29 cellular contexts compared by ENCODE assay signal in the genomic region with DNA sequence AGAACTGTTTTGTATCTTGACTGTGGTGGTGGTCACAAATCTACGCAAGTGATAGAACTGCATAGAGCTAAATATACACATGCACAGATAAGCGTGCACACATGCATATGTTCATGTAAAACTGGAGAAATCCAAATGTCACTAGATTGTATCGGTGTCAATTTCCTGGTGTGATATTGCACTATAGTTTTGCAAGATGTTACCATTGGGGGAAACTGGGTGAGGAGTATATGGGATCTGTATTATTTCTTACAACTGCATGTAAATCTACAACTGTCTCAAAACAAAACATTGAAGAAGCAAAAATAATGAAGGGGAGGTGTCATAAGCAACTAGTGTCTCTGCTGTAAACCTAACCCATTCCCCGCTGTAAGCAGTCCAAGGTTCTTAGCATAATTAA. TPM values are rescaled to one million over a fixed set of nuclear protein-coding genes. Genes with fewer than 3 reads are reported as not detected.
DNase-seq lines count a peak whose midpoint lies in the region; ATAC-seq and TF ChIP-seq lines count a peak whose summit lies in the region.
"Had no signal": no experiment of that assay in that cellular context is flagged by ENCODE, and none has a peak within 500 bp of the region (broad histone marks: within the 10 kb centered on the region; RNA-seq: fewer than 3 reads in every experiment).

No MANE protein-coding gene starts in this region.

- H3K79me2 ChIP-seq in MM.1S (ENCODE audit: low read length) = no peaks in the 10 kb centered on the region

- peaks cover 10% of the 10 kb centered on the region for H3K27me3 Mint-ChIP-seq in CD8-positive, alpha-beta T cell (ENCODE audit: low read depth)

- no peaks in the 10 kb centered on the region for H3K36me3 ChIP-seq in HEK293 (ENCODE audit: control insufficient read depth in 2 of 2, insufficient read depth in 1 of 2, low read length in 2 of 2)
- H3K36me3 ChIP-seq in MM.1S (replicated peaks; ENCODE audit: insufficient read depth, low read length) = no peaks in the 10 kb centered on the region
- no peaks in the 10 kb centered on the region for H3K36me3 ChIP-seq in CD8-positive, alpha-beta T cell (ENCODE audit: insufficient read depth, low read length)
- H3K36me3 ChIP-seq: BLaER1; BLaER1 treated with 17β-estradiol and CSF1 and Interleukin-3, amounts not matched to agents 10 nM and 100 nM had no signal

- intact Hi-C loops in CD8-positive, alpha-beta T cell (cut with DNase I, micrococcal nuclease) = no loop called here

- CTCF ChIA-PET in HEK293 (lab: Yijun Ruan, JAX) = interaction anchor here (0.7 to 3.4 kb wide), 3 partner anchors 37 to 576 kb away, joined by 4 to 17 read pairs (median 11); no protein-coding TSS in a partner anchor
- CTCF ChIA-PET in CD8-positive, alpha-beta T cell (lab: Charles Lee) = interaction anchor here (1.2 to 2.4 kb wide), 2 partner anchors 36 to 41 kb away, joined by 3 to 7 read pairs; no protein-coding TSS in a partner anchor

- H3K9ac ChIP-seq in MM.1S (ENCODE audit: low read length) = no peak overlapping the region
- H3K9ac ChIP-seq: BLaER1; BLaER1 treated with 17β-estradiol and CSF1 and Interleukin-3, amounts not matched to agents 10 nM and 100 nM had no signal

- peaks cover 4% of the 10 kb centered on the region; the same call in 1 of the 2 replicates for H3F3A ChIP-seq in MM.1S (ENCODE audit: insufficient read depth, low read length)

- TF ChIP-seq CTCF in HEK293 (tag by site-specific recombination; IDR thresholded peaks at IDR 0.05) (no peak), MM.1S (IDR thresholded peaks at IDR 0.05; ENCODE audit: low read length) (no peak)
- no peak for TF ChIP-seq CTCF in CD8-positive, alpha-beta T cell (IDR thresholded peaks at IDR 0.05)

- H3K4me3 ChIP-seq in HEK293 (ENCODE audit: low read depth, low read length) = no peak overlapping the region
- no peak overlapping the region for H3K4me3 ChIP-seq in MM.1S (ENCODE audit: low read length)
- no peak overlapping the region for H3K4me3 ChIP-seq in CD8-positive, alpha-beta T cell (ENCODE audit: low read depth, low read length)
- H3K4me3 ChIP-seq: A549; BLaER1; BLaER1 treated with 17β-estradiol and CSF1 and Interleukin-3, amounts not matched to agents 10 nM and 100 nM had no signal

- H3K27ac Mint-ChIP-seq in CD8-positive, alpha-beta T cell = no peak overlapping the region
- H3K27ac Mint-ChIP-seq: B cell; CD14-positive monocyte; CD4-positive, alpha-beta memory T cell; CD4-positive, alpha-beta T cell; CD4-positive, CD25-positive, alpha-beta regulatory T cell; CD8-positive, alpha-beta memory T cell had no signal

- POLR2A ChIA-PET in HEK293 (lab: Yijun Ruan, JAX) = no interaction called here
- POLR2A ChIA-PET in CD8-positive, alpha-beta T cell (lab: Charles Lee) = no interaction called here

- peak overlapping the region; percentile 38; the same call in 1 of the 2 replicates for H2AFZ ChIP-seq in MM.1S (ENCODE audit: low read length)

- H4K20me1 ChIP-seq in MM.1S (ENCODE audit: insufficient read depth, low read length) = no peaks in the 10 kb centered on the region
- H4K20me1 ChIP-seq: BLaER1; BLaER1 treated with 17β-estradiol and CSF1 and Interleukin-3, amounts not matched to agents 10 nM and 100 nM had no signal

- ATAC-seq in CD8-positive, alpha-beta T cell = no peak

- H3K9me3 ChIP-seq in HEK293 (ENCODE audit: control insufficient read depth, insufficient read depth, low read depth, low read length) = no peaks in the 10 kb centered on the region
- no peaks in the 10 kb centered on the region for H3K9me3 ChIP-seq in MM.1S (replicated peaks; ENCODE audit: insufficient read depth, low read length)
- H3K9me3 ChIP-seq in CD8-positive, alpha-beta T cell (ENCODE audit: low read length) = no peaks in the 10 kb centered on the region
- H3K9me3 ChIP-seq: BE2C, Caco-2 had no signal

- H3K4me3 Mint-ChIP-seq in CD8-positive, alpha-beta T cell = no peak overlapping the region
- H3K4me3 Mint-ChIP-seq: B cell; CD14-positive monocyte; CD4-positive, alpha-beta memory T cell; CD4-positive, alpha-beta T cell; CD4-positive, CD25-positive, alpha-beta regulatory T cell; CD8-positive, alpha-beta memory T cell had no signal

- H3K4me2 ChIP-seq in MM.1S (ENCODE audit: low read depth, low read length) = no peak overlapping the region
- H3K4me2 ChIP-seq: A549; BLaER1; BLaER1 treated with 17β-estradiol and CSF1 and Interleukin-3, amounts not matched to agents 10 nM and 100 nM had no signal

- peaks cover 3% of the 10 kb centered on the region for H3K9me3 Mint-ChIP-seq in CD8-positive, alpha-beta T cell

- H3K27ac ChIP-seq in HEK293 (ENCODE audit: extremely low read depth, low read depth, low read length) (no peak overlapping the region), MM.1S (ENCODE audit: low read length) (peak overlapping the region; percentile 41; the same call in 1 of the 2 replicates)
- no peak overlapping the region for H3K27ac ChIP-seq in CD8-positive, alpha-beta T cell (ENCODE audit: low read depth, low read length)
- H3K27ac ChIP-seq: 22Rv1; A549; BLaER1; BLaER1 treated with 17β-estradiol and CSF1 and Interleukin-3, amounts not matched to agents 10 nM and 100 nM; C4-2B had no signal

- H3K4me1 Mint-ChIP-seq in CD8-positive, alpha-beta T cell (ENCODE audit: low read depth) = no peaks in the 10 kb centered on the region
- H3K4me1 Mint-ChIP-seq: B cell; CD4-positive, CD25-positive, alpha-beta regulatory T cell had no signal

- no peaks in the 10 kb centered on the region for H3K27me3 ChIP-seq in MM.1S (replicated peaks; ENCODE audit: insufficient read depth, low read length)
- no peaks in the 10 kb centered on the region for H3K27me3 ChIP-seq in CD8-positive, alpha-beta T cell (ENCODE audit: insufficient read depth, low read length)
- H3K27me3 ChIP-seq: BE2C; BLaER1; BLaER1 treated with 17β-estradiol and CSF1 and Interleukin-3, amounts not matched to agents 10 nM and 100 nM had no signal

- DNase-seq in MM.1S = no peak
- no peak for DNase-seq in CD8-positive, alpha-beta T cell
- DNase-seq in GF-D8 (lab: John Stamatoyannopoulos, UW) = no peak
- DNase-seq: 8988T; ACHN; AML-193; BE2C; C1 segment of cervical spinal cord; Caco-2; Calu3; CD4-positive, alpha-beta memory T cell; CD4-positive, alpha-beta T cell; CD4-positive, CD25-positive, alpha-beta regulatory T cell; CD8-positive, alpha-beta memory T cell; COR-L47; DMS 273 treated with DMSO at 0.1 percent for 48 hours; DMS153; DND-41; EL had no signal

- H3K36me3 Mint-ChIP-seq in CD8-positive, alpha-beta T cell = no peaks in the 10 kb centered on the region
- H3K36me3 Mint-ChIP-seq: CD14-positive monocyte; CD4-positive, alpha-beta memory T cell had no signal

- H3K9me2 ChIP-seq in MM.1S (replicated peaks; ENCODE audit: insufficient read depth, low read length) = no peaks in the 10 kb centered on the region

- H3K4me1 ChIP-seq in HEK293 (ENCODE audit: control insufficient read depth, insufficient read depth, low read length) (no peaks in the 10 kb centered on the region), MM.1S (ENCODE audit: low read length) (peaks cover 29% of the 10 kb centered on the region)
- no peaks in the 10 kb centered on the region for H3K4me1 ChIP-seq in CD8-positive, alpha-beta T cell (ENCODE audit: insufficient read depth, low read length)
- H3K4me1 ChIP-seq: A549, Caco-2 had no signal

TF ChIP-seq in HEK293, 187 proteins besides CTCF, POLR2A, EP300 and RAD21:
- peak; percentile 94 for TF ChIP-seq ZNF529 (tag by site-specific recombination; IDR thresholded peaks at IDR 0.05; ENCODE audit: insufficient replicate concordance)
- TF ChIP-seq, protein P1, sequence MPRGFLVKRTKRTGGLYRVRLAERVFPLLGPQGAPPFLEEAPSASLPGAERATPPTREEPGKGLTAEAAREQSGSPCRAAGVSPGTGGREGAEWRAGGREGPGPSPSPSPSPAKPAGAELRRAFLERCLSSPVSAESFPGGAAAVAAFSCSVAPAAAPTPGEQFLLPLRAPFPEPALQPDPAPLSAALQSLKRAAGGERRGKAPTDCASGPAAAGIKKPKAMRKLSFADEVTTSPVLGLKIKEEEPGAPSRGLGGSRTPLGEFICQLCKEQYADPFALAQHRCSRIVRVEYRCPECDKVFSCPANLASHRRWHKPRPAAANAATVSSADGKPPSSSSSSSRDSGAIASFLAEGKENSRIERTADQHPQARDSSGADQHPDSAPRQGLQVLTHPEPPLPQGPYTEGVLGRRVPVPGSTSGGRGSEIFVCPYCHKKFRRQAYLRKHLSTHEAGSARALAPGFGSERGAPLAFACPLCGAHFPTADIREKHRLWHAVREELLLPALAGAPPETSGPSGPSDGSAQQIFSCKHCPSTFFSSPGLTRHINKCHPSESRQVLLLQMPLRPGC (tag by site-specific recombination; IDR thresholded peaks at IDR 0.05) = no peak
- no peak for TF ChIP-seq SALL2 (tag by site-specific recombination; IDR thresholded peaks at IDR 0.05; ENCODE audit: borderline replicate concordance)

RNA-seq across cellular contexts. Expression of gene FAM163A, which starts 30.2 kb away (rescaled TPM):
- under 1 TPM in 1 of 2 experiments, not detected in 1; 0.22 TPM for total RNA-seq in CD8-positive, alpha-beta T cell
- total RNA-seq: A673; B cell; Caco-2; Calu3; CD4-positive, CD25-positive, alpha-beta regulatory T cell; CD8-positive, alpha-beta memory T cell; Daoy had no signal
